ENCODE assay signal across 1 cellular context in genomic region chr13:114141261-114141996, GRCh38.
A peak's percentile ranks its signal among the peaks of the same experiment; 100 is the strongest.
TF ChIP-seq lines count a peak whose summit lies in the region.

No MANE protein-coding gene starts in this region.

TF ChIP-seq in HepG2, 621 proteins besides CTCF, POLR2A, EP300 and RAD21:
- TF ChIP-seq MNT (IDR thresholded peaks at IDR 0.05) = peak; percentile 94
- TF ChIP-seq ARID5B (CRISPR knock-in tag; IDR thresholded peaks at IDR 0.05) = no peak
- TF ChIP-seq PAXIP1 (CRISPR knock-in tag; conservative IDR thresholded peaks at IDR 0.05) = no peak
- 0 out of 2 replicates have a peak, but pooled peaks have one; percentile 8 for TF ChIP-seq SOX6 (IDR thresholded peaks at IDR 0.05)
- no peak for TF ChIP-seq SOX6 (CRISPR knock-in tag; IDR thresholded peaks at IDR 0.05)
